8 cellular contexts compared by ENCODE assay signal in genomic region chr2:157327621-157328102, GRCh38. TPM values are rescaled to one million over a fixed set of nuclear protein-coding genes. Genes with fewer than 3 reads are reported as not detected.
DNase-seq lines count a peak whose midpoint lies in the region; ATAC-seq, FAIRE-seq and TF ChIP-seq lines count a peak whose summit lies in the region.

No MANE protein-coding gene starts in this region.

- FAIRE-seq in endothelial cell of umbilical vein (lab: Jason Lieb, UNC): peak; percentile 68

- peaks cover 0 to 4% of the 10 kb centered on the region in 2 experiments for H3K27me3 ChIP-seq in endothelial cell of umbilical vein (ENCODE audit: control insufficient read depth in 2 of 2, insufficient read depth in 2 of 2, low read length in 2 of 2)

- H3K4me1 ChIP-seq in endothelial cell of umbilical vein (ENCODE audit: control insufficient read depth, extremely low read depth, insufficient read depth, low read length): no peaks in the 10 kb centered on the region

- no peak overlapping the region for H3K27ac ChIP-seq in endothelial cell of umbilical vein (ENCODE audit: insufficient read depth, low read depth, low read length)

- no peak overlapping the region for H3K4me2 ChIP-seq in endothelial cell of umbilical vein (ENCODE audit: insufficient read depth, low read length)

- no peak overlapping the region for H2AFZ ChIP-seq in endothelial cell of umbilical vein (ENCODE audit: low read depth, low read length)

- H3K79me2 ChIP-seq in endothelial cell of umbilical vein (ENCODE audit: control insufficient read depth, insufficient read depth, low read length): no peaks in the 10 kb centered on the region

- POLR2A ChIA-PET in endothelial cell of umbilical vein (lab: Charles Lee): no interaction called here

- H3K36me3 ChIP-seq in endothelial cell of umbilical vein (ENCODE audit: control insufficient read depth in 2 of 2, extremely low read depth in 1 of 2, insufficient read depth in 2 of 2, low read length in 2 of 2): no peaks in the 10 kb centered on the region

- H3K9me3 ChIP-seq in endothelial cell of umbilical vein (replicated peaks; ENCODE audit: control insufficient read depth, insufficient read depth, low read length): no peaks in the 10 kb centered on the region

- peak; percentile 100 for ATAC-seq in GM19455 (IDR thresholded peaks at IDR 0.05; ENCODE audit: unreplicated experiment)
- peak; percentile 93 for ATAC-seq in HG03521 (IDR thresholded peaks at IDR 0.05; ENCODE audit: unreplicated experiment)

- no peaks in the 10 kb centered on the region for H3K9me1 ChIP-seq in endothelial cell of umbilical vein (replicated peaks; ENCODE audit: control insufficient read depth, extremely low read depth, insufficient read depth, low read length)

- CTCF ChIA-PET in endothelial cell of umbilical vein (lab: Charles Lee): interaction anchor here (0.6 to 15.2 kb wide), 12 partner anchors 9 to 1954 kb away, joined by 3 to 249 read pairs (median 4); no protein-coding TSS in a partner anchor

- dilution Hi-C loops in endothelial cell of umbilical vein (cut with MboI; ENCODE audit: extremely low pct_ligation_motif_present, low sequenced_read_pairs): no loop called here

- no TSS peak for BruUV-seq in endothelial cell of umbilical vein (replicated peaks; lab: Mats Ljungman, UMichigan)

- no peaks in the 10 kb centered on the region for H4K20me1 ChIP-seq in endothelial cell of umbilical vein (replicated peaks; ENCODE audit: control insufficient read depth, extremely low read depth, insufficient read depth, low read length)

- H3K4me3 ChIP-seq in endothelial cell of umbilical vein (replicated peaks in 1 of 3; ENCODE audit: insufficient read depth in 1 of 3, low read depth in 1 of 3, low read length in 3 of 3): no peak overlapping the region

- no peak for TF ChIP-seq POLR2A in endothelial cell of umbilical vein (IDR thresholded peaks at IDR 0.05; ENCODE audit: low read depth, low read length)

- TF ChIP-seq CTCF in endothelial cell of umbilical vein (IDR thresholded peaks at IDR 0.05; ENCODE audit: extremely low read depth in 1 of 2, insufficient read depth in 1 of 2, low read depth in 1 of 2, low read length in 2 of 2): peak; percentile 89 to 94

- DNase-seq in CMK (ENCODE audit: low read depth): peak; percentile 48
- peak; percentile 70 for DNase-seq in NOMO-1 treated with DMSO at 0.1 percent for 48 hours (lab: John Stamatoyannopoulos, UW; ENCODE audit: unreplicated experiment)
- DNase-seq in activated CD8-positive, alpha-beta memory T cell treated with anti-CD3 and anti-CD28 coated beads, Interleukin-2, amount 50 U/mL, for 1 hour (ENCODE audit: extremely low read depth): peak; percentile 87
- peak; percentile 65 for DNase-seq in endothelial cell of umbilical vein (ENCODE audit: low read depth, low spot score)
- peak; percentile 73 for DNase-seq in mucosa of gallbladder (ENCODE audit: low spot score)
- peak; percentile 74 to 82 for DNase-seq in stimulated activated CD8-positive, alpha-beta memory T cell treated with anti-CD3 and anti-CD28 coated beads, Interleukin-7, amount 100 ng/mL, for 4 hours (ENCODE audit: low read depth in 2 of 2)

- intact Hi-C loops in endothelial cell of umbilical vein (cut with micrococcal nuclease): loop anchor here (1.0 to 5.0 kb wide), 4 partner anchors 25 to 1955 kb away; no protein-coding TSS in a partner anchor

- no peak overlapping the region for H3K9ac ChIP-seq in endothelial cell of umbilical vein (replicated peaks; ENCODE audit: extremely low read depth, insufficient read depth, low read length)

TF ChIP-seq in endothelial cell of umbilical vein, 7 proteins besides CTCF, POLR2A, EP300 and RAD21:
- TF ChIP-seq MYC (IDR thresholded peaks at IDR 0.05; ENCODE audit: low read depth, low read length): no peak
- no peak for TF ChIP-seq POLR2AphosphoS5 (IDR thresholded peaks at IDR 0.05; ENCODE audit: insufficient read depth, low read depth, low read length)
- no peak for TF ChIP-seq JUN (IDR thresholded peaks at IDR 0.05; ENCODE audit: borderline replicate concordance, insufficient read depth, insufficient read length, low read depth)
- TF ChIP-seq FOS (IDR thresholded peaks at IDR 0.05; ENCODE audit: borderline replicate concordance, insufficient read depth, low read length): no peak
- no peak for TF ChIP-seq GATA2 (IDR thresholded peaks at IDR 0.05; ENCODE audit: insufficient read depth, insufficient read length, low read depth, low read length)
- no peak for TF ChIP-seq MAX (IDR thresholded peaks at IDR 0.05; ENCODE audit: insufficient read depth, insufficient read length)
- no peak for TF ChIP-seq EZH2 (IDR thresholded peaks at IDR 0.05; ENCODE audit: borderline replicate concordance, low read depth, low read length, severe bottlenecking)
TF ChIP-seq in endothelial cell of umbilical vein: peak in this region for 0.

RNA-seq across cellular contexts. Expression of gene ERMN, which starts 2.0 kb away (rescaled TPM):
- not detected in 2 replicates for total RNA-seq in endothelial cell of umbilical vein
- polyA plus RNA-seq in endothelial cell of umbilical vein: not detected in 2 replicates
- polyA plus RNA-seq in endothelial cell of umbilical vein (2011; cell fraction: cytosol; rRNA removed): not detected in 2 replicates
- not detected in 2 replicates for polyA plus RNA-seq in endothelial cell of umbilical vein (2011; cell fraction: nucleus; rRNA removed)
- not detected in 2 replicates for polyA plus RNA-seq in endothelial cell of umbilical vein (2012)
- polyA minus RNA-seq in endothelial cell of umbilical vein: not detected in 2 replicates
- polyA minus RNA-seq in endothelial cell of umbilical vein (2011; cell fraction: cytosol; rRNA and poly(A)+ RNA removed): not detected
- polyA minus RNA-seq in endothelial cell of umbilical vein (2011; cell fraction: nucleus; rRNA and poly(A)+ RNA removed): not detected in 2 replicates
- total RNA-seq in mucosa of gallbladder: not detected
